Comparison of ENCODE assay signal across 9 cellular contexts in genomic region chrX:28586891-28587635, GRCh38. TPM values are rescaled to one million over a fixed set of nuclear protein-coding genes. Genes with fewer than 3 reads are reported as not detected.
DNase-seq lines count a peak whose midpoint lies in the region; ATAC-seq and TF ChIP-seq lines count a peak whose summit lies in the region.
"Had no signal": no experiment of that assay in that cellular context is flagged by ENCODE, and none has a peak within 500 bp of the region (broad histone marks: within the 10 kb centered on the region; RNA-seq: fewer than 3 reads in every experiment).

Gene IL1RAPL1, plus strand, starts transcription at chrX:28587446.

- TF ChIP-seq CTCF in breast epithelium (IDR thresholded peaks at IDR 0.05) (no peak), thoracic aorta (IDR thresholded peaks at IDR 0.05) (no peak), GM10266 (IDR thresholded peaks at IDR 0.05; ENCODE audit: control insufficient read depth, insufficient read depth, low read depth, missing control alignments) (no peak)

- no peak for ATAC-seq in thoracic aorta (ENCODE audit: insufficient number of reproducible peaks, low FRiP score, low read depth)
- no peak for ATAC-seq in GM21515 (IDR thresholded peaks at IDR 0.05; ENCODE audit: unreplicated experiment)

- H3K4me1 ChIP-seq in HUES6 (ENCODE audit: control insufficient read depth, insufficient read depth, low read length): peaks cover 24% of the 10 kb centered on the region
- no peaks in the 10 kb centered on the region for H3K4me1 ChIP-seq in breast epithelium
- H3K4me1 ChIP-seq in thoracic aorta (ENCODE audit: control insufficient read depth in 1 of 2, low read depth in 2 of 2): no peaks in the 10 kb centered on the region

- H3K27me3 ChIP-seq in HUES6 (ENCODE audit: control insufficient read depth, insufficient read depth, low read length) (peaks cover 17% of the 10 kb centered on the region; the same call in 1 of the 2 replicates), breast epithelium (peaks cover 0 to 58% of the 10 kb centered on the region in 2 donors), thoracic aorta (replicated peaks; ENCODE audit: insufficient read depth) (no peaks in the 10 kb centered on the region)

- no peaks in the 10 kb centered on the region for H3K36me3 ChIP-seq in HUES6 (ENCODE audit: control insufficient read depth, insufficient read depth, low read length)
- H3K36me3 ChIP-seq in breast epithelium: no peaks in the 10 kb centered on the region
- H3K36me3 ChIP-seq in thoracic aorta: no peaks in the 10 kb centered on the region

- intact Hi-C loops in breast epithelium (cut with DNase I; ENCODE audit: low total_unique reads): no loop called here

- H3K9me3 ChIP-seq in HUES6 (ENCODE audit: control insufficient read depth, insufficient read depth, low read depth, low read length) (no peaks in the 10 kb centered on the region), breast epithelium (no peaks in the 10 kb centered on the region), thoracic aorta (no peaks in the 10 kb centered on the region)

- H3K27ac ChIP-seq in HUES6 (ENCODE audit: low read depth, low read length) (no peak within 1 kb of the TSS), breast epithelium (no peak within 1 kb of the TSS), thoracic aorta (no peak within 1 kb of the TSS)

- peak within 1 kb of the TSS; percentile 35 for H3K9ac ChIP-seq in HUES6 (ENCODE audit: low read length)

- H3K4me3 ChIP-seq in HUES6 (ENCODE audit: low read depth, low read length): peak within 1 kb of the TSS; percentile 63
- H3K4me3 ChIP-seq in breast epithelium: peak within 1 kb of the TSS; percentile 17 to 53 (median 37)
- H3K4me3 ChIP-seq in thoracic aorta: peak within 1 kb of the TSS; percentile 57

- DNase-seq in breast epithelium (ENCODE audit: low spot score in 2 of 2): no peak
- DNase-seq in kidney glomerular epithelial cell (lab: John Stamatoyannopoulos, UW): peak; percentile 5
- DNase-seq in thoracic aorta (ENCODE audit: low spot score): no peak
- no peak for DNase-seq in GM10266 (ENCODE audit: extremely low spot score)
- DNase-seq in NCI-H1694 treated with DMSO at 0.1 percent for 48 hours (lab: John Stamatoyannopoulos, UW): no peak
- no peak for DNase-seq in NOMO-1 treated with dmso at 0.1 percent for 144 hours (lab: John Stamatoyannopoulos, UW; ENCODE audit: unreplicated experiment)
- DNase-seq: naive B cell had no signal

- no peak for TF ChIP-seq POLR2A in breast epithelium (IDR thresholded peaks at IDR 0.05)

RNA-seq across cellular contexts. Expression of gene IL1RAPL1, which starts in this region (rescaled TPM):
- total RNA-seq in breast epithelium (under 1 TPM in 2 of 3 donors, not detected in 1; 0.16 to 0.44 TPM), thoracic aorta (under 1 TPM in 1 of 2 donors, not detected in 1; 0.54 TPM)
